In the genomic region with DNA sequence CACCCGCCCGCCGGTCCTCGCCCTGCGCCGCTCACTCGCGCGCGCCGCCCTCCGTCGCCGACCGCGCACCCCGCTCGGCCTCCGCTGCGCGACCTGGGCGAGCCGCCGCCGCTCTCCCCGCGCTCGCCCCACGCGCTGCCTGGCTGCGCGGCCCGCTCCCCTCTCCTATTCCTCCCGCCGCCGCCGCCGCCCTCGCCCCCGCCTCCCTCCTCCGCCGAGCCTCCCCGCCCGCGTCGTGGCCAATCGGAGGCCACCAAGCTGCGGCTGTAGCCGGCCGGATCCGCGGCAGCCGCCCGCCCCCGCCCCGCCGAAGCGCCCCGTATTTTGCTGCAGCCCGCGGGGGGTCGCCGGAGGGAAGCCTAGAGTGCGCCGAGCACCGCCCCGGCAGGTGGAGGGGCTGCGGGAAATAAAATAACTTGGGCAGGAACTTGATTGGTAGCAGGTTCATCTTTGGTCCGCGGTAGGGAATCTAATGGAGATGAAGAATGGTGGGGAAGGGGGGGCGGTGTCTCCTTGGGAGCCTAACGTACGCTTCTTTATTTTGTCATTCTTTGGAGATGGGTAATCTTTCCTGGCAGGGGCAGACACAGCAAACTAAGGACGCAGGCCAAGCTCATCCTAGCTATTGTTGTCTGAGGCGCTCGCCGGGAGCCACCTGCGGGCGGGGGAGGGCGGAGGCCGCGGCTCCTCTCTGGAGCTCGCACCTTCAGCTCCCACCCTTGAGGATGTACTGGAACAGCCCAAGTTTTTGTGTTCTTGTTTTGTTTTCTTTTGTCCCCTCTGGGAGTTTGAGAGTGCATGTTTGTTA, we compare ENCODE assay signal across 8 cellular contexts. TPM values are rescaled to one million over a fixed set of nuclear protein-coding genes. Genes with fewer than 3 reads are reported as not detected.
DNase-seq lines count a peak whose midpoint lies in the region; ATAC-seq and TF ChIP-seq lines count a peak whose summit lies in the region.

No MANE protein-coding gene starts in this region.

- intact Hi-C loops in gastrocnemius medialis (cut with DNase I; ENCODE audit: low total_unique reads) = no loop called here

- H3K9ac ChIP-seq in iPS-15b (ENCODE audit: low read depth, low read length) = no peak overlapping the region

- peak; percentile 70 for DNase-seq in ACHN
- DNase-seq in NCI-H2196 treated with DMSO at 0.1 percent for 48 hours (lab: John Stamatoyannopoulos, UW; ENCODE audit: unreplicated experiment) = peak; percentile 80
- DNase-seq in astrocyte of the hippocampus (ENCODE audit: low read depth, low spot score) = peak; percentile 92
- DNase-seq in gastrocnemius medialis = no peak

- H3K9me3 ChIP-seq in iPS-15b (ENCODE audit: control insufficient read depth, insufficient read depth, low read length) (no peaks in the 10 kb centered on the region), gastrocnemius medialis (no peaks in the 10 kb centered on the region)

- H3K27ac ChIP-seq in gastrocnemius medialis = no peak overlapping the region

- H3K36me3 ChIP-seq in iPS-15b (ENCODE audit: control insufficient read depth, insufficient read depth, low read length) (no peaks in the 10 kb centered on the region), gastrocnemius medialis (no peaks in the 10 kb centered on the region)

- H3K4me3 ChIP-seq in iPS-15b (ENCODE audit: low read depth, low read length) (peak overlapping the region; percentile 64), gastrocnemius medialis (peak overlapping the region; percentile 47 to 60 (median 53))

- H3K27me3 ChIP-seq in iPS-15b (ENCODE audit: control insufficient read depth, insufficient read depth, low read length) (peaks cover 47% of the 10 kb centered on the region), gastrocnemius medialis (peaks cover 33 to 51% (median 45%) of the 10 kb centered on the region in 3 donors)

- TF ChIP-seq CTCF in gastrocnemius medialis (IDR thresholded peaks at IDR 0.05 in 4 of 5, conservative IDR thresholded peaks at IDR 0.05 in 1 of 5) = no peak

- peak; percentile 46 for ATAC-seq in GM18907 (IDR thresholded peaks at IDR 0.05; ENCODE audit: unreplicated experiment)
- ATAC-seq in gastrocnemius medialis = peak in 1 of 2 donors; percentile 30
- no peak for ATAC-seq in HG03139 (IDR thresholded peaks at IDR 0.05; ENCODE audit: unreplicated experiment)
- no peak for ATAC-seq in HG03460 (IDR thresholded peaks at IDR 0.05; ENCODE audit: unreplicated experiment)

- TF ChIP-seq POLR2A in gastrocnemius medialis (IDR thresholded peaks at IDR 0.05) = no peak

- H3K4me1 ChIP-seq in iPS-15b (ENCODE audit: control insufficient read depth, insufficient read depth, low read length) = peaks cover 13% of the 10 kb centered on the region
- peaks cover 6 to 15% of the 10 kb centered on the region in 2 donors for H3K4me1 ChIP-seq in gastrocnemius medialis

- in situ Hi-C loops in ACHN (cut with HindIII; ENCODE audit: low pct_ligation_motif_present, low pct_unique_long_range_greater_than_20kb, low sequenced_read_pairs) (no loop called here), gastrocnemius medialis (cut with MboI; ENCODE audit: low sequenced_read_pairs in 4 of 4) (no loop called here)

RNA-seq across cellular contexts. Expression of a gene that starts 1.1 kb away (rescaled TPM):
- under 1 TPM in 3 of 4 donors, not detected in 1; 0.38 to 0.62 (median 0.51) TPM for total RNA-seq in gastrocnemius medialis

Comparison
In these comparisons a context has a peak if more than half of its experiments do, and no peak if none do; other contexts are left out.
1. DNase-seq: peak in ACHN (single experiment), NCI-H2196 treated with DMSO at 0.1 percent for 48 hours (single experiment) and astrocyte of the hippocampus (single experiment); none in gastrocnemius medialis (0 of 2).